12 cellular contexts compared by ENCODE assay signal in the genomic region with DNA sequence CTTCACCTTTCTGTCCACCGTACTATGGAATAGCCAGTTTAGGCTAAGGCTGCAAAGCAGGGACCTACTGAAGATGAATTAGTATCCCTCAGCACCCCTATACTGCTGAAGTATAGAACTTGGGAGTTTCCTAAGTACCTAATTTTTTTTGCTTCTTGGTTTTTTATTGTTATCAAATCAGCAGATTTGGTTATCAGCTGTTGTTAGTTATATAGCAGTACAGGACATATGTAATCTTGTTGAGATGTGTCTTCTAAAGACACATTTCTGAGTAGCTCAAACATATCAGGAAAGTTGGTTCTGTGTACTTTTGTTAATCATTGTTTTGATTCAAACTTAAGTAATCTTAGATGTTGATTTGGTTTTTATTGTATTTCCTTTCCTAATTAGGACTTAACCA. TPM values are rescaled to one million over a fixed set of nuclear protein-coding genes. Genes with fewer than 3 reads are reported as not detected.
DNase-seq lines count a peak whose midpoint lies in the region; ATAC-seq and TF ChIP-seq lines count a peak whose summit lies in the region.
"Had no signal": no experiment of that assay in that cellular context is flagged by ENCODE, and none has a peak within 500 bp of the region (broad histone marks: within the 10 kb centered on the region; RNA-seq: fewer than 3 reads in every experiment).

No MANE protein-coding gene starts in this region.

- intact Hi-C loops in activated naive CD4-positive, alpha-beta T cell treated with anti-CD3 and anti-CD28 coated beads for 36 hours (cut with micrococcal nuclease) = no loop called here
- intact Hi-C loops in esophagus muscularis mucosa (cut with DNase I) = no loop called here

- TF ChIP-seq POLR2A in esophagus muscularis mucosa (IDR thresholded peaks at IDR 0.05; ENCODE audit: low read depth) = no peak

- H3K27me3 ChIP-seq in esophagus muscularis mucosa (no peaks in the 10 kb centered on the region), smooth muscle cell (ENCODE audit: low read depth) (no peaks in the 10 kb centered on the region)

- peaks cover 40% of the 10 kb centered on the region for H3F3A ChIP-seq in smooth muscle cell (ENCODE audit: low read depth)

- H3K27ac ChIP-seq in esophagus muscularis mucosa (replicated peaks in 1 of 4) (peak overlapping the region; percentile 99 to 100 (median 99)), smooth muscle cell (ENCODE audit: low read depth) (peak overlapping the region; percentile 89), RWPE1 (no peak overlapping the region)

- H3K4me2 ChIP-seq in smooth muscle cell = peak overlapping the region; percentile 89

- 95% methylated on average over 1 of the region's 1 CpG for WGBS in esophagus muscularis mucosa
- WGBS in smooth muscle cell (ENCODE audit: low lambda C conversion rate) = 100% methylated on average over 1 of the region's 1 CpG

- H3K27me3 Mint-ChIP-seq in activated naive CD4-positive, alpha-beta T cell treated with anti-CD3 and anti-CD28 coated beads for 36 hours (ENCODE audit: low read depth) = no peaks in the 10 kb centered on the region
- H3K27me3 Mint-ChIP-seq in T-cell = no peaks in the 10 kb centered on the region

- CTCF ChIA-PET in activated naive CD4-positive, alpha-beta T cell treated with anti-CD3 and anti-CD28 coated beads for 36 hours (lab: Charles Lee) = interaction anchor here (1.6 kb wide), 1 partner anchor 255 kb away, joined by 4 read pairs; no protein-coding TSS in a partner anchor
- CTCF ChIA-PET in T-cell (lab: Charles Lee) = interaction anchor here in 1 of 2 donors (1.2 to 1.3 kb wide), 3 partner anchors 10 to 268 kb away, joined by 3 read pairs; no protein-coding TSS in a partner anchor
- CTCF ChIA-PET in RWPE1 (lab: Yijun Ruan, JAX) = no interaction called here

- H3K9me3 Mint-ChIP-seq in activated naive CD4-positive, alpha-beta T cell treated with anti-CD3 and anti-CD28 coated beads for 36 hours = no peaks in the 10 kb centered on the region
- H3K9me3 Mint-ChIP-seq in activated naive CD4-positive, alpha-beta T cell treated with anti-CD3 and anti-CD28 coated beads, Interleukin-2, amount 50 U/mL, for 72 hours = no peaks in the 10 kb centered on the region
- H3K9me3 Mint-ChIP-seq in T-cell = no peaks in the 10 kb centered on the region

- no peak for TF ChIP-seq CTCF in esophagus muscularis mucosa (IDR thresholded peaks at IDR 0.05)
- no peak for TF ChIP-seq CTCF in smooth muscle cell (IDR thresholded peaks at IDR 0.05; ENCODE audit: borderline replicate concordance, insufficient read depth, poor library complexity, severe bottlenecking)
- no peak for TF ChIP-seq CTCF in RWPE1 (conservative IDR thresholded peaks at IDR 0.05; ENCODE audit: low read depth)

- H3K9ac ChIP-seq in smooth muscle cell (ENCODE audit: low read depth) = no peak overlapping the region

- no peak for ATAC-seq in activated naive CD4-positive, alpha-beta T cell treated with anti-CD3 and anti-CD28 coated beads, Interleukin-2, amount 50 U/mL, for 72 hours
- ATAC-seq in T-cell (replicated peaks in 1 of 4) (no peak), HG02981 (IDR thresholded peaks at IDR 0.05; ENCODE audit: unreplicated experiment) (no peak)

- peaks cover 32 to 87% (median 83%) of the 10 kb centered on the region in 4 donors for H3K4me1 ChIP-seq in esophagus muscularis mucosa
- peaks cover 34% of the 10 kb centered on the region for H3K4me1 ChIP-seq in smooth muscle cell (ENCODE audit: low read depth)

- H3K4me3 ChIP-seq in esophagus muscularis mucosa (peak overlapping the region in 1 of 4 donors; percentile 12), smooth muscle cell (no peak overlapping the region)

- DNase-seq in activated naive CD4-positive, alpha-beta T cell treated with anti-CD3 and anti-CD28 coated beads for 36 hours = no peak
- DNase-seq in activated naive CD4-positive, alpha-beta T cell treated with anti-CD3 and anti-CD28 coated beads, Interleukin-2, amount 50 U/mL, for 72 hours (ENCODE audit: low spot score in 2 of 2) = no peak
- no peak for DNase-seq in T-cell
- no peak for DNase-seq in esophagus muscularis mucosa (ENCODE audit: extremely low spot score)
- no peak for DNase-seq in smooth muscle cell (lab: John Stamatoyannopoulos, UW; ENCODE audit: unreplicated experiment)
- DNase-seq in T-helper 9 cell = no peak
- DNase-seq in RWPE1 (ENCODE audit: low spot score) = no peak
- DNase-seq: activated gamma-delta T cell treated with Interleukin-2 at 50 U/mL for 16 hours; NCI-H69; SHP77 treated with DMSO at 0.1 percent for 48 hours; stimulated activated CD4-positive, alpha-beta T cell treated with anti-CD3 and anti-CD28 coated beads, Interleukin-12 subunit alpha, Interleukin-12 subunit beta, amount 100 ng/mL, for 4 hours had no signal

- peak overlapping the region; percentile 72 for H3K27ac Mint-ChIP-seq in activated naive CD4-positive, alpha-beta T cell treated with anti-CD3 and anti-CD28 coated beads for 36 hours
- H3K27ac Mint-ChIP-seq in activated naive CD4-positive, alpha-beta T cell treated with anti-CD3 and anti-CD28 coated beads, Interleukin-2, amount 50 U/mL, for 72 hours = no peak overlapping the region
- H3K27ac Mint-ChIP-seq in T-cell = peak overlapping the region; percentile 89 to 92

- H4K20me1 ChIP-seq in smooth muscle cell (ENCODE audit: low read depth) = peaks cover 88% of the 10 kb centered on the region

- peaks cover 70% of the 10 kb centered on the region for H3K4me1 Mint-ChIP-seq in activated naive CD4-positive, alpha-beta T cell treated with anti-CD3 and anti-CD28 coated beads for 36 hours (ENCODE audit: low read depth)
- H3K4me1 Mint-ChIP-seq in T-cell = peaks cover 79 to 83% (median 80%) of the 10 kb centered on the region in 3 donors

- no peak overlapping the region for H2AFZ ChIP-seq in smooth muscle cell (ENCODE audit: low read depth)

- POLR2A ChIA-PET in T-cell (lab: Charles Lee) = interaction anchor here (0.6 to 0.9 kb wide), 2 partner anchors 8 kb away, joined by 3 to 4 read pairs; no protein-coding TSS in a partner anchor
- POLR2A ChIA-PET in RWPE1 (lab: Yijun Ruan, JAX; ENCODE audit: low non-redundant PET) = no interaction called here

- peaks cover 45% of the 10 kb centered on the region for H3K36me3 Mint-ChIP-seq in activated naive CD4-positive, alpha-beta T cell treated with anti-CD3 and anti-CD28 coated beads for 36 hours (ENCODE audit: low read depth)
- peaks cover 50 to 73% of the 10 kb centered on the region in 2 donors for H3K36me3 Mint-ChIP-seq in activated naive CD4-positive, alpha-beta T cell treated with anti-CD3 and anti-CD28 coated beads, Interleukin-2, amount 50 U/mL, for 72 hours
- H3K36me3 Mint-ChIP-seq in T-cell = peaks cover 54% of the 10 kb centered on the region

- no peak overlapping the region for H3K4me3 Mint-ChIP-seq in activated naive CD4-positive, alpha-beta T cell treated with anti-CD3 and anti-CD28 coated beads for 36 hours
- peak overlapping the region; percentile 60 to 68 (median 66) for H3K4me3 Mint-ChIP-seq in T-cell

- H3K36me3 ChIP-seq in esophagus muscularis mucosa (peaks cover 34 to 62% (median 46%) of the 10 kb centered on the region in 4 donors), smooth muscle cell (ENCODE audit: low read depth) (peaks cover 2% of the 10 kb centered on the region)

- peaks cover 83% of the 10 kb centered on the region for H3K79me2 ChIP-seq in smooth muscle cell (ENCODE audit: low read depth)

- H3K9me3 ChIP-seq in esophagus muscularis mucosa (no peaks in the 10 kb centered on the region), smooth muscle cell (replicated peaks; ENCODE audit: low read depth) (no peaks in the 10 kb centered on the region)

- TF ChIP-seq EP300 in esophagus muscularis mucosa (IDR thresholded peaks at IDR 0.05) = no peak

RNA-seq across cellular contexts. Expression of gene MYL12A, which starts 5.2 kb away (rescaled TPM):
- 100 to 1,000 TPM; 328 to 335 TPM for total RNA-seq in activated naive CD4-positive, alpha-beta T cell treated with anti-CD3 and anti-CD28 coated beads for 36 hours
- total RNA-seq in activated naive CD4-positive, alpha-beta T cell treated with anti-CD3 and anti-CD28 coated beads, Interleukin-2, amount 50 U/mL, for 72 hours = 100 to 1,000 TPM; 485 to 498 TPM
- total RNA-seq in T-cell = 100 to 1,000 TPM; 390 to 456 (median 437) TPM
- 100 to 1,000 TPM; 297 to 460 (median 380) TPM for total RNA-seq in esophagus muscularis mucosa
- 777 and 802 TPM in 2 replicates for total RNA-seq in smooth muscle cell
- polyA plus RNA-seq in smooth muscle cell = 915 and 953 TPM in 2 replicates

RNA-seq across cellular contexts. Expression of gene MYL12B, which starts 9.1 kb away (rescaled TPM):
- 100 to 1,000 TPM; 288 to 293 TPM for total RNA-seq in activated naive CD4-positive, alpha-beta T cell treated with anti-CD3 and anti-CD28 coated beads for 36 hours
- 100 to 1,000 TPM; 294 to 358 TPM for total RNA-seq in activated naive CD4-positive, alpha-beta T cell treated with anti-CD3 and anti-CD28 coated beads, Interleukin-2, amount 50 U/mL, for 72 hours
- 100 to 1,000 TPM; 159 to 241 (median 206) TPM for total RNA-seq in T-cell
- total RNA-seq in esophagus muscularis mucosa = 100 to 1,000 TPM; 211 to 279 (median 244) TPM
- total RNA-seq in smooth muscle cell = 368 and 427 TPM in 2 replicates
- polyA plus RNA-seq in smooth muscle cell = 498 TPM in 2 replicates

RNA-seq across cellular contexts. Expression of gene MYOM1, which starts 33.1 kb away (rescaled TPM):
- total RNA-seq in activated naive CD4-positive, alpha-beta T cell treated with anti-CD3 and anti-CD28 coated beads for 36 hours = under 1 TPM; 0.40 to 0.41 TPM
- total RNA-seq in activated naive CD4-positive, alpha-beta T cell treated with anti-CD3 and anti-CD28 coated beads, Interleukin-2, amount 50 U/mL, for 72 hours = 1 to 10 TPM; 1.8 to 1.9 TPM
- total RNA-seq in T-cell (1 to 10 TPM in 4 of 5 donors, under 1 TPM in 1; 0.98 to 7.0 (median 1.9) TPM), esophagus muscularis mucosa (10 to 100 TPM; 13.3 to 31.7 (median 16.5) TPM), smooth muscle cell (0.40 and 0.54 TPM in 2 replicates)
- 0.20 and 0.87 TPM in 2 replicates for polyA plus RNA-seq in smooth muscle cell

Comparison
In these comparisons a context has a peak if more than half of its experiments do, and no peak if none do; other contexts are left out.
1. H3K27ac Mint-ChIP-seq: peak in activated naive CD4-positive, alpha-beta T cell treated with anti-CD3 and anti-CD28 coated beads for 36 hours (single experiment) and T-cell (2 of 2); none in activated naive CD4-positive, alpha-beta T cell treated with anti-CD3 and anti-CD28 coated beads, Interleukin-2, amount 50 U/mL, for 72 hours (0 of 2).